2 cellular contexts compared by ENCODE assay signal in the genomic region with DNA sequence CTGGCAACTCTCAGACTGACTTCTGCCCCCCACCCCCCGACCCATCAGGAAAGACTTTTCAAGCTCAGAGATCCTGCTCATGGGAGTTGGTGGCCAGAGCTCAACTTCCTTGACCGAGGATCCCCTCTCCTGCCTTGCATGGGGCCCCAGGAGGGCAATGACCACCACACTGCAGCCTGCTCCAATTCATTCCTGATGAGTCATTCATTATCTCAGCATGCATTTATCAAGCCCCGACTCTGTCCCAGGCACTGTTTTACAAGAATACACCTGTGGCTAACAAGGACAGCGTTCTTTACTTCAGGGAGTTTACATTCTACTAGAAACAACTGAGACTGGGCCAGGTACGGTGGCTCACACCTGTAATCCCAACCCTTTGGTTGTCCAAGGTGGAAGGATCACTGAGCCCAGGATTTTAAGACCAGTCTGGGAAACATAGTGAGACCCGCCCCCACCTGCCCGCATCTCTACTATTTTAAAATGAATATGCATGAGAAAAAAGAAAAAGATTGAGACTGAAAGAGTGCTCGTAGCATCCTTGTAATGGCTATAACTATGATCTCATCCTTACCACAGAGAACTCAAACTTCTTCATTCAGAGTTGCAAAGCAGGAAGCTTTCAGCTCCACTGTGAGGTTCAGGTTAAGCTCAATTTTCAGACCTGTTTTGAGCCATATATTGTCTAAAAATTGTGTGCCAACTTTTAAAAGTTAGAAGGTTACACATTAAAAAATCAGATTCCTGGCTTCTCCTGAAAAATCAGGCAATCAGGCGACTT.
TF ChIP-seq lines count a peak whose summit lies in the region.

No MANE protein-coding gene starts in this region.

TF ChIP-seq in GM23338, 12 proteins besides CTCF, POLR2A, EP300 and RAD21 (continued from another document):
- TF ChIP-seq ZNF462 (CRISPR knock-in tag; IDR thresholded peaks at IDR 0.05) (no peak), POLR2AphosphoS5 (IDR thresholded peaks at IDR 0.05; ENCODE audit: low read depth) (no peak), NANOG (IDR thresholded peaks at IDR 0.05; ENCODE audit: borderline replicate concordance) (no peak), ZNF114 (CRISPR knock-in tag; IDR thresholded peaks at IDR 0.05) (no peak)
- TF ChIP-seq, protein P1, sequence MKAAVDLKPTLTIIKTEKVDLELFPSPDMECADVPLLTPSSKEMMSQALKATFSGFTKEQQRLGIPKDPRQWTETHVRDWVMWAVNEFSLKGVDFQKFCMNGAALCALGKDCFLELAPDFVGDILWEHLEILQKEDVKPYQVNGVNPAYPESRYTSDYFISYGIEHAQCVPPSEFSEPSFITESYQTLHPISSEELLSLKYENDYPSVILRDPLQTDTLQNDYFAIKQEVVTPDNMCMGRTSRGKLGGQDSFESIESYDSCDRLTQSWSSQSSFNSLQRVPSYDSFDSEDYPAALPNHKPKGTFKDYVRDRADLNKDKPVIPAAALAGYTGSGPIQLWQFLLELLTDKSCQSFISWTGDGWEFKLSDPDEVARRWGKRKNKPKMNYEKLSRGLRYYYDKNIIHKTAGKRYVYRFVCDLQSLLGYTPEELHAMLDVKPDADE (IDR thresholded peaks at IDR 0.05): no peak

TF ChIP-seq in WTC11, 78 proteins besides CTCF, POLR2A, EP300 and RAD21 (continued from another document):
- TF ChIP-seq, protein P2, sequence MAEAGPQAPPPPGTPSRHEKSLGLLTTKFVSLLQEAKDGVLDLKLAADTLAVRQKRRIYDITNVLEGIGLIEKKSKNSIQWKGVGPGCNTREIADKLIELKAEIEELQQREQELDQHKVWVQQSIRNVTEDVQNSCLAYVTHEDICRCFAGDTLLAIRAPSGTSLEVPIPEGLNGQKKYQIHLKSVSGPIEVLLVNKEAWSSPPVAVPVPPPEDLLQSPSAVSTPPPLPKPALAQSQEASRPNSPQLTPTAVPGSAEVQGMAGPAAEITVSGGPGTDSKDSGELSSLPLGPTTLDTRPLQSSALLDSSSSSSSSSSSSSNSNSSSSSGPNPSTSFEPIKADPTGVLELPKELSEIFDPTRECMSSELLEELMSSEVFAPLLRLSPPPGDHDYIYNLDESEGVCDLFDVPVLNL (CRISPR knock-in tag; IDR thresholded peaks at IDR 0.05; ENCODE audit: borderline replicate concordance, low read depth): no peak
